ENCODE assay signal across 8 cellular contexts in the genomic region with DNA sequence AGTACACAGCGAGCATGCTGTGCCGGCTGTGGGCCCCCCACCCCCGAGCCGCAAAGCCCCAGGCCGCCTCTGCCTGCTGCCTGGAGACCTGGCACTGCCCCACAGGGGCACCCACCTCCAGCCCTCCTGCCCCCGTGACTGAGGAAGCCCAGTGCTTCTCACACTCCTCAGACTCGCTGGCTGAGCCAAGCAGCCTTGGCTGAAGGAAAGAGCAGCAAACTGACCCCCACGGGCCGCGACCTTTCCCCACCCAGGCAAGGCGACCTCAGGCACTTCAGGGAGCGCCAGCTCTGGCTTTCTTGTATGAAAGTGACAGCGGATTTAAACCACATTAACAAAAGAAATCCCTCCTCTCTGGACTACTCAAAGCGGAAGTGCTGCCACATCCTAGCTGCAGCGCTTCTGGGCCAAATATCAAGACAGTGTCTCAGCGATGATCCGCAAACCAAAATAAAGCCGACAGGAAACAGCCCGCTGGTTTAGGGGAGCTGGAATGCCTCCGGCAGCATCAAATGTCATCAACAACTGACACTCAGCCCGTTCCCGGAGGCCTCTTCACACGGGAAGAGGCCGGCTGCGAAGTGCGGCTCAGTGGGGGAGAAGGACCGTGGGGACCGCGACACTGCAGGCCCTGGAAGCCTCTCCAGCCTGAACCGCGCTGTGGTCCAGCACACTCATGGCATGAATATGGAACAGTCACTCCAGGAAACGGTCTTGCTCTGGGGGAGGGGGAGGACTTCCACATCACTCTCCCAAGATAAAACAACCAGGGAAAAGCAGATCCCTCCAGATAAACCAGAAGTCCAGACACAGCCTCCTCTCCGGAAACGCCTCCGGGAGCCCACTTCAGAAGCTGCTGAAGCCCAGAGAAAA. TPM values are rescaled to one million over a fixed set of nuclear protein-coding genes. Genes with fewer than 3 reads are reported as not detected.
DNase-seq lines count a peak whose midpoint lies in the region; ATAC-seq and TF ChIP-seq lines count a peak whose summit lies in the region.

No MANE protein-coding gene starts in this region.

- peak overlapping the region; percentile 91 for H3K4me3 ChIP-seq in AG10803 (ENCODE audit: low read length)
- H3K4me3 ChIP-seq in mononuclear cell (ENCODE audit: low read length): peak overlapping the region; percentile 91
- peak overlapping the region; percentile 61 to 78 for H3K4me3 ChIP-seq in testis

- POLR2A ChIA-PET in activated CD4-positive, alpha-beta memory T cell treated with anti-CD3 and anti-CD28 coated beads, Interleukin-2, amount 10 ng/mL, durations not matched to agents 7 days and 5 days (lab: Charles Lee): interaction anchor here (0.7 to 9.7 kb wide), 23 partner anchors 9 to 184 kb away, joined by 3 to 166 read pairs (median 5); a partner anchor contains a TSS

- TF ChIP-seq CTCF in AG10803 (conservative IDR thresholded peaks at IDR 0.05; ENCODE audit: low read length) (no peak), testis (IDR thresholded peaks at IDR 0.05) (no peak)

- no peaks in the 10 kb centered on the region for H3K36me3 ChIP-seq in testis (ENCODE audit: low read depth, missing control alignments)

- H3K27me3 ChIP-seq in mononuclear cell (ENCODE audit: insufficient read depth, low read length) (no peaks in the 10 kb centered on the region), testis (no peaks in the 10 kb centered on the region)

- H3K36me3 Mint-ChIP-seq in activated CD4-positive, alpha-beta memory T cell treated with anti-CD3 and anti-CD28 coated beads, Interleukin-2, amount 10 ng/mL, durations not matched to agents 7 days and 5 days (ENCODE audit: low read depth): peaks cover 56% of the 10 kb centered on the region

- peak overlapping the region; percentile 97 for H3K4me3 Mint-ChIP-seq in activated CD4-positive, alpha-beta memory T cell treated with anti-CD3 and anti-CD28 coated beads, Interleukin-2, amount 10 ng/mL, durations not matched to agents 7 days and 5 days

- H3K27me3 Mint-ChIP-seq in activated CD4-positive, alpha-beta memory T cell treated with anti-CD3 and anti-CD28 coated beads, Interleukin-2, amount 10 ng/mL, durations not matched to agents 7 days and 5 days: peaks cover 5% of the 10 kb centered on the region

- CTCF ChIA-PET in activated CD4-positive, alpha-beta memory T cell treated with anti-CD3 and anti-CD28 coated beads, Interleukin-2, amount 10 ng/mL, durations not matched to agents 7 days and 5 days (lab: Charles Lee): interaction anchor here (0.7 to 6.7 kb wide), 9 partner anchors 9 to 98 kb away, joined by 3 to 26 read pairs (median 5); no protein-coding TSS in a partner anchor

- H3K9me3 Mint-ChIP-seq in activated CD4-positive, alpha-beta memory T cell treated with anti-CD3 and anti-CD28 coated beads, Interleukin-2, amount 10 ng/mL, durations not matched to agents 7 days and 5 days: peaks cover 8% of the 10 kb centered on the region

- DNase-seq in AG10803 (ENCODE audit: low read depth) (peak; percentile 88), NCI-H345 (lab: John Stamatoyannopoulos, UW) (peak; percentile 66), epidermal melanocyte (ENCODE audit: insufficient read length, low spot score) (peak; percentile 79), testis (no peak), NCI-H774 (lab: John Stamatoyannopoulos, UW) (no peak)
- peak; percentile 83 for DNase-seq in activated CD4-positive, alpha-beta memory T cell treated with anti-CD3 and anti-CD28 coated beads, Interleukin-2, amount 10 ng/mL, durations not matched to agents 7 days and 5 days

- no peak for TF ChIP-seq POLR2A in testis (IDR thresholded peaks at IDR 0.05)

- no peaks in the 10 kb centered on the region for H3K9me3 ChIP-seq in mononuclear cell (ENCODE audit: low read depth, low read length)
- H3K9me3 ChIP-seq in testis: no peaks in the 10 kb centered on the region

- 14 to 20% methylated on average over 13 to 35 of the region's 35 CpGs for WGBS in testis, 2 donors

- H3K4me1 ChIP-seq in mononuclear cell (ENCODE audit: insufficient read depth, low read length): peaks cover 54% of the 10 kb centered on the region
- H3K4me1 ChIP-seq in testis: peaks cover 12% of the 10 kb centered on the region

- peak overlapping the region; percentile 92 for H3K27ac Mint-ChIP-seq in activated CD4-positive, alpha-beta memory T cell treated with anti-CD3 and anti-CD28 coated beads, Interleukin-2, amount 10 ng/mL, durations not matched to agents 7 days and 5 days

- intact Hi-C loops in testis (cut with DNase I; ENCODE audit: low total_unique reads): no loop called here

- H3K27ac ChIP-seq in testis: peak overlapping the region in 1 of 2 donors; percentile 18

- H3K4me1 Mint-ChIP-seq in activated CD4-positive, alpha-beta memory T cell treated with anti-CD3 and anti-CD28 coated beads, Interleukin-2, amount 10 ng/mL, durations not matched to agents 7 days and 5 days: peaks cover 73% of the 10 kb centered on the region

- peak; percentile 21 for ATAC-seq in GM19351 (IDR thresholded peaks at IDR 0.05; ENCODE audit: unreplicated experiment)

RNA-seq across cellular contexts. Expression of a gene that starts 1.5 kb away (rescaled TPM):
- total RNA-seq in activated CD4-positive, alpha-beta memory T cell treated with anti-CD3 and anti-CD28 coated beads, Interleukin-2, amount 10 ng/mL, durations not matched to agents 7 days and 5 days: 10 to 100 TPM; 97.2 to 99.3 TPM
- total RNA-seq in mononuclear cell (78.9 TPM), testis (10 to 100 TPM; 16.4 to 21.6 TPM)
- 13.2 TPM for polyA plus RNA-seq in testis (ENCODE audit: insufficient read depth, low read depth, low replicate concordance)

RNA-seq across cellular contexts. Expression of a gene that starts 48.1 kb away (rescaled TPM):
- not detected for total RNA-seq in activated CD4-positive, alpha-beta memory T cell treated with anti-CD3 and anti-CD28 coated beads, Interleukin-2, amount 10 ng/mL, durations not matched to agents 7 days and 5 days
- 0.94 TPM for total RNA-seq in mononuclear cell
- 1 to 10 TPM; 1.5 to 2.3 TPM for total RNA-seq in testis
- 2.7 TPM for polyA plus RNA-seq in testis (ENCODE audit: insufficient read depth, low read depth, low replicate concordance)

Comparison
In these comparisons a context has a peak if more than half of its experiments do, and no peak if none do; other contexts are left out.
1. DNase-seq: peak in AG10803 (single experiment), NCI-H345 (single experiment), activated CD4-positive, alpha-beta memory T cell treated with anti-CD3 and anti-CD28 coated beads, Interleukin-2, amount 10 ng/mL, durations not matched to agents 7 days and 5 days (single experiment) and epidermal melanocyte (single experiment); none in testis (single experiment) and NCI-H774 (single experiment).
2. Peak in every context shown above with its lines, with median percentiles within 50 percentile points of each other: H3K4me3 ChIP-seq.